Comparison of ENCODE assay signal across 28 cellular contexts in genomic region chr4:16732741-16733140, GRCh38.
"Had no signal": no experiment of that assay in that cellular context is flagged by ENCODE, and none has a peak within 500 bp of the region (broad histone marks: within the 10 kb centered on the region; RNA-seq: fewer than 3 reads in every experiment).

No MANE protein-coding gene starts in this region.

- H3K27ac ChIP-seq: left lung, lower lobe of right lung, neural progenitor cell, neutrophil, parathyroid adenoma, skin epidermis, suprapubic skin, thoracic aorta, tibial artery, upper lobe of right lung had no signal

- H3K36me3 Mint-ChIP-seq: stimulated activated effector memory CD8-positive, alpha-beta T cell treated with anti-CD3 and anti-CD28 coated beads, Interleukin-12 subunit alpha, Interleukin-12 subunit beta, amount 100 ng/mL, for 72 hours had no signal

- H3K9me3 ChIP-seq: left lung, lower lobe of right lung, neutrophil, thoracic aorta, tibial artery, upper lobe of right lung had no signal

- H3K4me3 Mint-ChIP-seq: immature natural killer cell; naive thymus-derived CD8-positive, alpha-beta T cell; nephron progenitor cell; neural progenitor cell; stimulated activated effector memory CD8-positive, alpha-beta T cell treated with anti-CD3 and anti-CD28 coated beads, Interleukin-12 subunit alpha, Interleukin-12 subunit beta, amount 100 ng/mL, for 72 hours; stimulated activated naive CD8-positive, alpha-beta T cell treated with anti-CD3 and anti-CD28 coated beads, Interleukin-15, Interleukin-2, amounts not matched to agents 100 ng/mL and 50 ng/mL, for 24 hours had no signal

- DNase-seq: immature natural killer cell; kidney; left colon; left lung; lower lobe of right lung; mammary epithelial cell; mesenchymal stem cell; naive thymus-derived CD8-positive, alpha-beta T cell; nephron progenitor cell; retina; right cardiac atrium; stimulated activated CD4-positive, alpha-beta T cell treated with anti-CD3 and anti-CD28 coated beads, Interleukin-12 subunit alpha, Interleukin-12 subunit beta, amount 100 ng/mL, for 4 hours; stimulated activated CD4-positive, alpha-beta T cell treated with anti-CD3 and anti-CD28 coated beads, Interleukin-15, amount 100 ng/mL, for 24 hours; stimulated activated CD4-positive, alpha-beta T cell treated with anti-CD3 and anti-CD28 coated beads, Interleukin-2, amount 100 ng/mL, for 24 hours; stimulated activated CD4-positive, alpha-beta T cell treated with anti-CD3 and anti-CD28 coated beads, Interleukin-4, amount 100 ng/mL, for 24 hours; stimulated activated naive CD4-positive, alpha-beta T cell; tibial artery; trophoblast cell; upper lobe of right lung had no signal

- H3K36me3 ChIP-seq: left lung, lower lobe of right lung, neural progenitor cell, neutrophil, suprapubic skin, thoracic aorta, tibial artery, upper lobe of right lung had no signal

- H3K27me3 ChIP-seq: left lung, neural progenitor cell, neutrophil, suprapubic skin, tibial artery, upper lobe of right lung had no signal

- H3K4me1 Mint-ChIP-seq: immature natural killer cell; naive thymus-derived CD8-positive, alpha-beta T cell; stimulated activated effector memory CD8-positive, alpha-beta T cell treated with anti-CD3 and anti-CD28 coated beads, Interleukin-12 subunit alpha, Interleukin-12 subunit beta, amount 100 ng/mL, for 72 hours had no signal

- H3K4me3 ChIP-seq: left lung, lower lobe of right lung, neural progenitor cell, skin epidermis, suprapubic skin, thoracic aorta, tibial artery, upper lobe of right lung had no signal

- H3K4me1 ChIP-seq: left lung, lower lobe of right lung, parathyroid adenoma, suprapubic skin, tibial artery, upper lobe of right lung had no signal

- ATAC-seq: left colon; left lung; lower lobe of right lung; naive thymus-derived CD8-positive, alpha-beta T cell; right cardiac atrium; sciatic nerve; stimulated activated effector memory CD8-positive, alpha-beta T cell treated with anti-CD3 and anti-CD28 coated beads, Interleukin-12 subunit alpha, Interleukin-12 subunit beta, amount 100 ng/mL, for 72 hours; upper lobe of right lung had no signal

- H3K9ac ChIP-seq: neural progenitor cell, parathyroid adenoma had no signal

- H3K9me3 Mint-ChIP-seq: immature natural killer cell; nephron progenitor cell; stimulated activated naive CD8-positive, alpha-beta T cell treated with anti-CD3 and anti-CD28 coated beads, Interleukin-15, Interleukin-2, amounts not matched to agents 100 ng/mL and 50 ng/mL, for 24 hours had no signal

- H3K27ac Mint-ChIP-seq: immature natural killer cell; naive thymus-derived CD8-positive, alpha-beta T cell; neural progenitor cell; stimulated activated effector memory CD8-positive, alpha-beta T cell treated with anti-CD3 and anti-CD28 coated beads, Interleukin-12 subunit alpha, Interleukin-12 subunit beta, amount 100 ng/mL, for 72 hours; stimulated activated naive CD8-positive, alpha-beta T cell treated with anti-CD3 and anti-CD28 coated beads, Interleukin-15, Interleukin-2, amounts not matched to agents 100 ng/mL and 50 ng/mL, for 24 hours had no signal
